In the genomic region with DNA sequence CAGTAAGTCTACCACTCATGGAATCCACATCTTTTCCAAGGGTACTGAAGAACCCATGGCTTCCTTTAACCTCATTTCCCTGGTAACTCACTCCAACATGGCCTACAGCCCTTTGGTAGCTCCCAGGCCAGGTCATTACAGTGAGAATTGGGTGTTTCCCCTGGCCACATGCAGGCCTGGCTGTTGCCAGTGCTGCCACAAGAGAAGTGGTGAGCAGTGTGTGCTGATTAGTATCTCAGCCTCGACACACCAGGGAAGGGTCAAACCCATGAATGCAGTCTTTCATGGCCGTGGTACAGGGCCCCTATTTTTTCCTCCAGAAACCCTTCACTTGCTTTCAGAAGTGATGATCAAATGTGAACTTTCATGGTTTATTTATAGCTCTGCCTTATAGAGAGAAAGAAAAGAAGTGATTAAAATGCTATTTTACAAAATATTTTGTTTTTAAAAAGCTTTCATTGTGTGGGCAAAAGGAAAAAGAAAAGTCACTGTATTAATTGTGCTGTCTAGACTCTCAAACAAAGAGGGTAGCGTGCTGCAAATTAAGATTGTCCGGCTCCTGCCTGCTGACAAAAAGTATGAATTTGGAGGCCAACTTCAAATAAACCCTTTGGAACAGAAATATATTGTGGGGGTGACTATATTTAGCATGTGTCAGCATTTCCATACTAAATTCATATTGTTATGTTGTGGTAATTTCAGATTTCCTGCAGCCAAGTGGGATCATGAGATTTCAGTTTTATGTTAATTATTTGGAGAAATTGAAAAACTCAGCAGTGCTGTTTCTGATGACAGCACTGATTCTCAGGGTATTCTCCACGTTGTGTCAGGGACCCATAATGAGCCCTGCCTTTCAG, we compare ENCODE assay signal across 11 cellular contexts.
DNase-seq lines count a peak whose midpoint lies in the region; ATAC-seq, FAIRE-seq and TF ChIP-seq lines count a peak whose summit lies in the region.
"Had no signal": no experiment of that assay in that cellular context is flagged by ENCODE, and none has a peak within 500 bp of the region (broad histone marks: within the 10 kb centered on the region; RNA-seq: fewer than 3 reads in every experiment).

No MANE protein-coding gene starts in this region.

- ATAC-seq in right cardiac atrium (peak; percentile 23 to 27), HG03060 (IDR thresholded peaks at IDR 0.05; ENCODE audit: low read depth, unreplicated experiment) (peak; percentile 51)
- ATAC-seq: PC-3 had no signal

- H3K36me3 Mint-ChIP-seq in activated T-helper 1 cell treated with anti-CD3 and anti-CD28 coated beads, Interleukin-12 subunit alpha, Interleukin-12 subunit beta, Interleukin-2, Interleukin-4 antibody, amounts not matched to agents 30 ng/mL and 10 ng/mL and 1 ng/mL, durations not matched to agents 14 hours and 24 hours and 36 hours (ENCODE audit: low read depth), result no peaks in the 10 kb centered on the region
- H3K36me3 Mint-ChIP-seq: activated naive CD8-positive, alpha-beta T cell had no signal

- FAIRE-seq in urothelium cell line (lab: Jason Lieb, UNC), result peak; percentile 65

- DNase-seq in right cardiac atrium (no peak), right atrium auricular region (ENCODE audit: low spot score) (no peak), ecto neural progenitor cell (ENCODE audit: low spot score) (peak; percentile 36), urothelium cell line (ENCODE audit: low spot score) (no peak), SKM-1 (lab: John Stamatoyannopoulos, UW; ENCODE audit: unreplicated experiment) (no peak), NCI-H1417 treated with DMSO at 0.1 percent for 48 hours (lab: John Stamatoyannopoulos, UW) (no peak)
- no peak for DNase-seq in activated T-helper 1 cell treated with anti-CD3 and anti-CD28 coated beads, Interleukin-12 subunit alpha, Interleukin-12 subunit beta, Interleukin-2, Interleukin-4 antibody, amounts not matched to agents 30 ng/mL and 10 ng/mL and 1 ng/mL, durations not matched to agents 14 hours and 24 hours and 36 hours (ENCODE audit: low spot score)
- DNase-seq: GF-D8, PC-3 had no signal

- no peak overlapping the region for H3K27ac Mint-ChIP-seq in activated T-helper 1 cell treated with anti-CD3 and anti-CD28 coated beads, Interleukin-12 subunit alpha, Interleukin-12 subunit beta, Interleukin-2, Interleukin-4 antibody, amounts not matched to agents 30 ng/mL and 10 ng/mL and 1 ng/mL, durations not matched to agents 14 hours and 24 hours and 36 hours
- H3K27ac Mint-ChIP-seq: activated naive CD8-positive, alpha-beta T cell had no signal

- H3K27ac ChIP-seq in right cardiac atrium (ENCODE audit: low read length), result no peak overlapping the region
- no peak overlapping the region for H3K27ac ChIP-seq in right atrium auricular region

- 63% methylated on average over 5 of the region's 5 CpGs for WGBS in right cardiac atrium

- intact Hi-C loops in right cardiac atrium (cut with DNase I), result loop anchor here in 2 of 4 donors (10.0 kb wide), 1 partner anchor 1008 kb away; no protein-coding TSS in a partner anchor
- intact Hi-C loops in activated T-helper 1 cell treated with anti-CD3 and anti-CD28 coated beads, Interleukin-12 subunit alpha, Interleukin-12 subunit beta, Interleukin-2, Interleukin-4 antibody, amounts not matched to agents 30 ng/mL and 10 ng/mL and 1 ng/mL, durations not matched to agents 14 hours and 24 hours and 36 hours (cut with micrococcal nuclease), result no loop called here

- no peaks in the 10 kb centered on the region for H3K27me3 ChIP-seq in right cardiac atrium (ENCODE audit: control insufficient read depth, insufficient read depth)
- no peaks in the 10 kb centered on the region for H3K27me3 ChIP-seq in right atrium auricular region

- no peak overlapping the region for H3K4me3 Mint-ChIP-seq in activated T-helper 1 cell treated with anti-CD3 and anti-CD28 coated beads, Interleukin-12 subunit alpha, Interleukin-12 subunit beta, Interleukin-2, Interleukin-4 antibody, amounts not matched to agents 30 ng/mL and 10 ng/mL and 1 ng/mL, durations not matched to agents 14 hours and 24 hours and 36 hours
- H3K4me3 Mint-ChIP-seq: activated naive CD8-positive, alpha-beta T cell had no signal

- H3K27me3 Mint-ChIP-seq in activated T-helper 1 cell treated with anti-CD3 and anti-CD28 coated beads, Interleukin-12 subunit alpha, Interleukin-12 subunit beta, Interleukin-2, Interleukin-4 antibody, amounts not matched to agents 30 ng/mL and 10 ng/mL and 1 ng/mL, durations not matched to agents 14 hours and 24 hours and 36 hours (ENCODE audit: insufficient read depth), result no peaks in the 10 kb centered on the region
- H3K27me3 Mint-ChIP-seq: activated naive CD8-positive, alpha-beta T cell had no signal

- H3K9me3 Mint-ChIP-seq in activated T-helper 1 cell treated with anti-CD3 and anti-CD28 coated beads, Interleukin-12 subunit alpha, Interleukin-12 subunit beta, Interleukin-2, Interleukin-4 antibody, amounts not matched to agents 30 ng/mL and 10 ng/mL and 1 ng/mL, durations not matched to agents 14 hours and 24 hours and 36 hours, result no peaks in the 10 kb centered on the region

- peaks cover 7% of the 10 kb centered on the region for H3K4me1 ChIP-seq in right cardiac atrium (ENCODE audit: control insufficient read depth, insufficient read depth, low read length)
- H3K4me1 ChIP-seq in right atrium auricular region, result peaks cover 0 to 15% of the 10 kb centered on the region in 2 donors

- H3K36me3 ChIP-seq in right atrium auricular region, result no peaks in the 10 kb centered on the region

- TF ChIP-seq CTCF in right atrium auricular region (IDR thresholded peaks at IDR 0.05), result no peak

- no peaks in the 10 kb centered on the region for H3K4me1 Mint-ChIP-seq in activated T-helper 1 cell treated with anti-CD3 and anti-CD28 coated beads, Interleukin-12 subunit alpha, Interleukin-12 subunit beta, Interleukin-2, Interleukin-4 antibody, amounts not matched to agents 30 ng/mL and 10 ng/mL and 1 ng/mL, durations not matched to agents 14 hours and 24 hours and 36 hours (ENCODE audit: low read depth)

- H3K4me3 ChIP-seq in right cardiac atrium (ENCODE audit: low read length) (no peak overlapping the region), right atrium auricular region (no peak overlapping the region)

- H3K9me3 ChIP-seq in right cardiac atrium (ENCODE audit: control insufficient read depth, low read length) (no peaks in the 10 kb centered on the region), right atrium auricular region (no peaks in the 10 kb centered on the region)
